ENCODE assay signal across 1 cellular context in genomic region chr17:8153550-8153956, GRCh38.
A peak's percentile ranks its signal among the peaks of the same experiment; 100 is the strongest.
TF ChIP-seq lines count a peak whose summit lies in the region.

No MANE protein-coding gene starts in this region.

TF ChIP-seq in HepG2, 621 proteins besides CTCF, POLR2A, EP300 and RAD21 (continued from another document and continues in another):
- no peak for TF ChIP-seq NFAT5 (CRISPR knock-in tag; IDR thresholded peaks at IDR 0.05)
- no peak for TF ChIP-seq KDM4B (CRISPR knock-in tag; IDR thresholded peaks at IDR 0.05)
- TF ChIP-seq NPAS2 (CRISPR knock-in tag; IDR thresholded peaks at IDR 0.05; ENCODE audit: borderline replicate concordance), result no peak
- no peak for TF ChIP-seq ZNF776 (CRISPR knock-in tag; IDR thresholded peaks at IDR 0.05)
- no peak; the same call in 1 of the 2 replicates for TF ChIP-seq SP4 (CRISPR knock-in tag; IDR thresholded peaks at IDR 0.05)
- TF ChIP-seq ZNF510 (CRISPR knock-in tag; IDR thresholded peaks at IDR 0.05; ENCODE audit: low read depth), result no peak
- TF ChIP-seq MEIS1 (CRISPR knock-in tag; IDR thresholded peaks at IDR 0.05; ENCODE audit: borderline replicate concordance), result no peak
- no peak for TF ChIP-seq MAFG (CRISPR knock-in tag; IDR thresholded peaks at IDR 0.05)
- TF ChIP-seq RBM39 (IDR thresholded peaks at IDR 0.05; ENCODE audit: low read depth, low read length, poor library complexity, severe bottlenecking), result no peak
- TF ChIP-seq ZNF281 (CRISPR knock-in tag; IDR thresholded peaks at IDR 0.05; ENCODE audit: borderline replicate concordance), result no peak; the same call in 1 of the 2 replicates
- TF ChIP-seq MEIS2 (CRISPR knock-in tag; IDR thresholded peaks at IDR 0.05), result no peak
- TF ChIP-seq ZNF329 (CRISPR knock-in tag; IDR thresholded peaks at IDR 0.05; ENCODE audit: low read depth), result no peak
- TF ChIP-seq HOXA9 (CRISPR knock-in tag; IDR thresholded peaks at IDR 0.05; ENCODE audit: borderline replicate concordance), result no peak
- TF ChIP-seq ZNF207 (IDR thresholded peaks at IDR 0.05; ENCODE audit: borderline replicate concordance), result no peak
- peak; percentile 72 for TF ChIP-seq MNT (IDR thresholded peaks at IDR 0.05)
- peak; percentile 80; the same call in 1 of the 2 replicates for TF ChIP-seq MAX (IDR thresholded peaks at IDR 0.05)
- TF ChIP-seq RARA (CRISPR knock-in tag; IDR thresholded peaks at IDR 0.05), result peak; percentile 72
- TF ChIP-seq DDIT3 (CRISPR knock-in tag; IDR thresholded peaks at IDR 0.05), result no peak
- peak; percentile 99 for TF ChIP-seq SOX5 (CRISPR knock-in tag; IDR thresholded peaks at IDR 0.05; ENCODE audit: borderline replicate concordance)
- TF ChIP-seq SIN3B (IDR thresholded peaks at IDR 0.05; ENCODE audit: low read length), result no peak
- no peak for TF ChIP-seq ZNF687 (CRISPR knock-in tag; IDR thresholded peaks at IDR 0.05)
- no peak for TF ChIP-seq TCF7L2 (IDR thresholded peaks at IDR 0.05; ENCODE audit: low read depth, low read length)
- peak; percentile 90 for TF ChIP-seq HNF1B (CRISPR knock-in tag; IDR thresholded peaks at IDR 0.05)
- no peak for TF ChIP-seq ZNF788 (CRISPR knock-in tag; IDR thresholded peaks at IDR 0.05; ENCODE audit: borderline replicate concordance)
- no peak; the same call in 1 of the 2 replicates for TF ChIP-seq RXRA (CRISPR knock-in tag; IDR thresholded peaks at IDR 0.05)
- TF ChIP-seq ZFAT (CRISPR knock-in tag; conservative IDR thresholded peaks at IDR 0.05), result no peak
- peak; percentile 82; the same call in 1 of the 2 replicates for TF ChIP-seq TBX2 (CRISPR knock-in tag; IDR thresholded peaks at IDR 0.05; ENCODE audit: borderline replicate concordance)
- TF ChIP-seq ZNF282 (IDR thresholded peaks at IDR 0.05; ENCODE audit: partially characterized antibody), result no peak
- TF ChIP-seq ZNF276 (CRISPR knock-in tag; IDR thresholded peaks at IDR 0.05; ENCODE audit: low read depth), result no peak
- 0 out of 4 replicates have a peak, but pooled peaks of 1 of the 2 experiments have one; percentile 23 for TF ChIP-seq MAFK (conservative IDR thresholded peaks at IDR 0.05 in 1 of 2, IDR thresholded peaks at IDR 0.05 in 1 of 2; ENCODE audit: low read length in 2 of 2)
- no peak for TF ChIP-seq NFYC (CRISPR knock-in tag; IDR thresholded peaks at IDR 0.05)
- no peak for TF ChIP-seq U2AF1 (optimal IDR thresholded peaks at IDR 0.05; ENCODE audit: low read depth, low read length)
- TF ChIP-seq CHD2 (IDR thresholded peaks at IDR 0.05; ENCODE audit: low read depth, low read length), result no peak
- no peak for TF ChIP-seq ZNF614 (CRISPR knock-in tag; IDR thresholded peaks at IDR 0.05; ENCODE audit: borderline replicate concordance)
- TF ChIP-seq MTF1 (CRISPR knock-in tag; IDR thresholded peaks at IDR 0.05), result no peak
- TF ChIP-seq ZNF703 (CRISPR knock-in tag; IDR thresholded peaks at IDR 0.05; ENCODE audit: borderline replicate concordance), result no peak
- TF ChIP-seq ZBTB14 (CRISPR knock-in tag; IDR thresholded peaks at IDR 0.05), result no peak
